15 cellular contexts compared by ENCODE assay signal in genomic region chr1:152745289-152745704, GRCh38. TPM values are rescaled to one million over a fixed set of nuclear protein-coding genes. Genes with fewer than 3 reads are reported as not detected.
A peak's percentile ranks its signal among the peaks of the same experiment; 100 is the strongest.
DNase-seq lines count a peak whose midpoint lies in the region; ATAC-seq and TF ChIP-seq lines count a peak whose summit lies in the region.
"Had no signal": no experiment of that assay in that cellular context is flagged by ENCODE, and none has a peak within 500 bp of the region (broad histone marks: within the 10 kb centered on the region; RNA-seq: fewer than 3 reads in every experiment).

No MANE protein-coding gene starts in this region.

- H3K27me3 ChIP-seq in GM23248 (replicated peaks; ENCODE audit: insufficient read depth) (no peaks in the 10 kb centered on the region), uterus (no peaks in the 10 kb centered on the region)
- H3K27me3 ChIP-seq in CD4-positive, alpha-beta T cell (ENCODE audit: control insufficient read depth, insufficient read depth, low read length) = peaks cover 6% of the 10 kb centered on the region
- H3K27me3 ChIP-seq: cardiac muscle cell, esophagus muscularis mucosa, upper lobe of left lung had no signal

- no peak for TF ChIP-seq POLR2A in uterus (IDR thresholded peaks at IDR 0.05)

- no peak for ATAC-seq in CD4-positive, alpha-beta T cell (ENCODE audit: poor library complexity)

- TF ChIP-seq CTCF in astrocyte of the spinal cord (IDR thresholded peaks at IDR 0.05; ENCODE audit: low read depth, low read length) (no peak), uterus (IDR thresholded peaks at IDR 0.05) (no peak)
- no peak for TF ChIP-seq CTCF in CD4-positive, alpha-beta T cell (IDR thresholded peaks at IDR 0.05)

- in situ Hi-C loops in GM23248 (cut with MboI) (no loop called here), astrocyte of the spinal cord (cut with HindIII; ENCODE audit: low sequenced_read_pairs) (no loop called here)

- H3K27me3 Mint-ChIP-seq in activated T-cell treated with anti-CD3 and anti-CD28 coated beads, Interleukin-2, amount 50 U/mL, for 24 hours = peaks cover 41% of the 10 kb centered on the region
- H3K27me3 Mint-ChIP-seq in CD4-positive, alpha-beta T cell = peaks cover 51% of the 10 kb centered on the region

- H3K36me3 ChIP-seq in GM23248 (ENCODE audit: low read depth) = no peaks in the 10 kb centered on the region
- H3K36me3 ChIP-seq in uterus = no peaks in the 10 kb centered on the region
- H3K36me3 ChIP-seq: cardiac muscle cell, esophagus muscularis mucosa, upper lobe of left lung had no signal

- WGBS in GM23248 (ENCODE audit: low coverage in 1 of 2, low lambda C conversion rate in 2 of 2, missing lambda C conversion rate in 2 of 2), 2 experiments = 41 to 49% methylated on average over 4 of the region's 4 CpGs

- peak overlapping the region; percentile 83 for H3K27ac ChIP-seq in GM23248
- H3K27ac ChIP-seq in uterus = no peak overlapping the region
- H3K27ac ChIP-seq in CD4-positive, alpha-beta T cell (ENCODE audit: low read depth, low read length) = no peak overlapping the region
- H3K27ac ChIP-seq: cardiac muscle cell, esophagus muscularis mucosa, SK-N-MC, upper lobe of left lung had no signal

- H3K4me2 ChIP-seq in GM23248 (ENCODE audit: unreplicated experiment) = peak overlapping the region; percentile 5

- H3K4me3 Mint-ChIP-seq in activated T-cell treated with anti-CD3 and anti-CD28 coated beads, Interleukin-2, amount 50 U/mL, for 24 hours = no peak overlapping the region
- H3K4me3 Mint-ChIP-seq in CD4-positive, alpha-beta T cell = no peak overlapping the region
- H3K4me3 Mint-ChIP-seq: activated CD4-positive, alpha-beta T cell treated with anti-CD3 and anti-CD28 coated beads, Interleukin-2, amount 10 ng/mL, durations not matched to agents 7 days and 5 days had no signal

- H3K4me3 ChIP-seq in GM23248 (no peak overlapping the region), astrocyte of the spinal cord (ENCODE audit: low read depth, low read length) (no peak overlapping the region), uterus (no peak overlapping the region)
- H3K4me3 ChIP-seq: cardiac muscle cell, esophagus muscularis mucosa, SK-N-MC, upper lobe of left lung had no signal

- no peaks in the 10 kb centered on the region for H4K20me1 ChIP-seq in GM23248 (ENCODE audit: insufficient read depth)

- H3K4me1 ChIP-seq in GM23248 (ENCODE audit: insufficient read depth) (peaks cover 75% of the 10 kb centered on the region), uterus (no peaks in the 10 kb centered on the region)
- H3K4me1 ChIP-seq: esophagus muscularis mucosa, upper lobe of left lung had no signal

- intact Hi-C loops in uterus (cut with DNase I; ENCODE audit: low total_unique reads) = no loop called here
- intact Hi-C loops in CD4-positive, alpha-beta T cell (cut with DNase I, micrococcal nuclease) = no loop called here

- no peak overlapping the region for H3K27ac Mint-ChIP-seq in activated T-cell treated with anti-CD3 and anti-CD28 coated beads, Interleukin-2, amount 50 U/mL, for 24 hours
- no peak overlapping the region for H3K27ac Mint-ChIP-seq in CD4-positive, alpha-beta T cell
- H3K27ac Mint-ChIP-seq: activated CD4-positive, alpha-beta T cell treated with anti-CD3 and anti-CD28 coated beads, Interleukin-2, amount 10 ng/mL, durations not matched to agents 7 days and 5 days had no signal

- H3K9me3 Mint-ChIP-seq in activated T-cell treated with anti-CD3 and anti-CD28 coated beads, Interleukin-2, amount 50 U/mL, for 24 hours = no peaks in the 10 kb centered on the region
- no peaks in the 10 kb centered on the region for H3K9me3 Mint-ChIP-seq in CD4-positive, alpha-beta T cell
- H3K9me3 Mint-ChIP-seq: activated CD4-positive, alpha-beta T cell treated with anti-CD3 and anti-CD28 coated beads, Interleukin-2, amount 10 ng/mL, durations not matched to agents 7 days and 5 days had no signal

- H3F3A ChIP-seq in GM23248 (ENCODE audit: insufficient read depth) = peaks cover 45% of the 10 kb centered on the region

- peak; percentile 33 for DNase-seq in A172 (ENCODE audit: low spot score)
- DNase-seq in GM23248 = peak; percentile 82
- DNase-seq in NCI-H1417 (lab: John Stamatoyannopoulos, UW) = peak in 2 of 3 experiments; percentile 64 to 84
- peak; percentile 24 for DNase-seq in astrocyte of the spinal cord (ENCODE audit: low read depth, low spot score)
- DNase-seq in activated T-cell treated with anti-CD3 and anti-CD28 coated beads, Interleukin-2, amount 50 U/mL, for 24 hours = no peak
- no peak for DNase-seq in uterus
- DNase-seq in AG20443 (ENCODE audit: low spot score) = no peak
- no peak for DNase-seq in CD4-positive, alpha-beta T cell
- DNase-seq: activated CD4-positive, alpha-beta T cell treated with anti-CD3 and anti-CD28 coated beads, Interleukin-2, amount 10 ng/mL, durations not matched to agents 7 days and 5 days; activated effector memory CD4-positive, alpha-beta T cell treated with Interleukin-2 at 50 U/mL for 16 hours; C1 segment of cervical spinal cord; upper lobe of left lung had no signal

- CTCF ChIA-PET in CD4-positive, alpha-beta T cell (lab: Charles Lee) = interaction anchor here (0.6 kb wide), 1 partner anchor 11 kb away, joined by 3 read pairs; no protein-coding TSS in a partner anchor

- H3K9ac ChIP-seq in GM23248 = no peak overlapping the region

- no peaks in the 10 kb centered on the region for H3K9me3 ChIP-seq in GM23248 (ENCODE audit: low read depth)
- H3K9me3 ChIP-seq in uterus = no peaks in the 10 kb centered on the region
- H3K9me3 ChIP-seq in CD4-positive, alpha-beta T cell (ENCODE audit: control insufficient read depth, low read length) = no peaks in the 10 kb centered on the region
- H3K9me3 ChIP-seq: esophagus muscularis mucosa, upper lobe of left lung had no signal

- H3K79me2 ChIP-seq in GM23248 (ENCODE audit: insufficient read depth) = no peaks in the 10 kb centered on the region

- H2AFZ ChIP-seq in GM23248 = peak overlapping the region; percentile 13; the same call in 1 of the 2 replicates

- H3K9me2 ChIP-seq in GM23248 (ENCODE audit: insufficient read depth) = no peaks in the 10 kb centered on the region; the same call in 1 of the 2 replicates

- H3K4me1 Mint-ChIP-seq in activated T-cell treated with anti-CD3 and anti-CD28 coated beads, Interleukin-2, amount 50 U/mL, for 24 hours (ENCODE audit: low read depth) = no peaks in the 10 kb centered on the region
- H3K4me1 Mint-ChIP-seq in CD4-positive, alpha-beta T cell (ENCODE audit: low read depth) = no peaks in the 10 kb centered on the region
- H3K4me1 Mint-ChIP-seq: activated CD4-positive, alpha-beta T cell treated with anti-CD3 and anti-CD28 coated beads, Interleukin-2, amount 10 ng/mL, durations not matched to agents 7 days and 5 days had no signal

- H3K36me3 Mint-ChIP-seq in activated T-cell treated with anti-CD3 and anti-CD28 coated beads, Interleukin-2, amount 50 U/mL, for 24 hours (ENCODE audit: low read depth) = no peaks in the 10 kb centered on the region
- no peaks in the 10 kb centered on the region for H3K36me3 Mint-ChIP-seq in CD4-positive, alpha-beta T cell (ENCODE audit: low read depth)

- POLR2A ChIA-PET in CD4-positive, alpha-beta T cell (lab: Charles Lee) = no interaction called here

RNA-seq across cellular contexts. Expression of gene KPRP, which starts 12.5 kb away (rescaled TPM):
- not detected in 2 replicates for total RNA-seq in A172 (2014; rRNA removed; shearing (Covaris generic))
- total RNA-seq in GM23248 (2014; rRNA removed; shearing (Covaris generic)) = under 0.01 and 0.22 TPM in 2 replicates
- 9.9 and 10.4 TPM in 2 replicates for polyA plus RNA-seq in GM23248 (2016; fragmentation: Nextera tagmentation; extraction: Ambion mirVana)
- total RNA-seq in uterus = not detected
- not detected for total RNA-seq in CD4-positive, alpha-beta T cell
- total RNA-seq: activated CD4-positive, alpha-beta T cell treated with anti-CD3 and anti-CD28 coated beads, Interleukin-2, amount 10 ng/mL, durations not matched to agents 7 days and 5 days; cardiac muscle cell; esophagus muscularis mucosa; upper lobe of left lung had no signal
- polyA plus RNA-seq: cardiac muscle cell had no signal

RNA-seq across cellular contexts. Expression of gene LCE1F, which starts 29.6 kb away (rescaled TPM):
- total RNA-seq in A172 (2014; rRNA removed; shearing (Covaris generic)) = not detected in 2 replicates
- not detected in 2 replicates for total RNA-seq in GM23248 (2014; rRNA removed; shearing (Covaris generic))
- 1.1 and 1.8 TPM in 2 replicates for polyA plus RNA-seq in GM23248 (2016; fragmentation: Nextera tagmentation; extraction: Ambion mirVana)
- not detected for total RNA-seq in uterus
- total RNA-seq in CD4-positive, alpha-beta T cell = not detected
- total RNA-seq: activated CD4-positive, alpha-beta T cell treated with anti-CD3 and anti-CD28 coated beads, Interleukin-2, amount 10 ng/mL, durations not matched to agents 7 days and 5 days; cardiac muscle cell; esophagus muscularis mucosa; upper lobe of left lung had no signal
- polyA plus RNA-seq: cardiac muscle cell had no signal

RNA-seq across cellular contexts. Expression of gene LCE4A, which starts 37.3 kb away (rescaled TPM):
- not detected in 2 replicates for total RNA-seq in A172 (2014; rRNA removed; shearing (Covaris generic))
- total RNA-seq in GM23248 (2014; rRNA removed; shearing (Covaris generic)) = not detected in 2 replicates
- polyA plus RNA-seq in GM23248 (2016; fragmentation: Nextera tagmentation; extraction: Ambion mirVana) = 0.39 and 0.51 TPM in 2 replicates
- not detected for total RNA-seq in uterus
- total RNA-seq in CD4-positive, alpha-beta T cell = not detected
- total RNA-seq: activated CD4-positive, alpha-beta T cell treated with anti-CD3 and anti-CD28 coated beads, Interleukin-2, amount 10 ng/mL, durations not matched to agents 7 days and 5 days; cardiac muscle cell; esophagus muscularis mucosa; upper lobe of left lung had no signal
- polyA plus RNA-seq: cardiac muscle cell had no signal

RNA-seq across cellular contexts. Expression of gene LCE1E, which starts 40.8 kb away (rescaled TPM):
- total RNA-seq in A172 (2014; rRNA removed; shearing (Covaris generic)) = not detected in 2 replicates
- not detected in 2 replicates for total RNA-seq in GM23248 (2014; rRNA removed; shearing (Covaris generic))
- polyA plus RNA-seq in GM23248 (2016; fragmentation: Nextera tagmentation; extraction: Ambion mirVana) = not detected in 2 replicates
- not detected for total RNA-seq in uterus
- total RNA-seq in CD4-positive, alpha-beta T cell = not detected
- total RNA-seq: activated CD4-positive, alpha-beta T cell treated with anti-CD3 and anti-CD28 coated beads, Interleukin-2, amount 10 ng/mL, durations not matched to agents 7 days and 5 days; cardiac muscle cell; esophagus muscularis mucosa; upper lobe of left lung had no signal
- polyA plus RNA-seq: cardiac muscle cell had no signal

RNA-seq across cellular contexts. Expression of gene LCE2A, which starts 47.2 kb away (rescaled TPM):
- total RNA-seq in A172 (2014; rRNA removed; shearing (Covaris generic)) = not detected in 2 replicates
- 9.9 and 12.1 TPM in 2 replicates for total RNA-seq in GM23248 (2014; rRNA removed; shearing (Covaris generic))
- 11.1 and 12.4 TPM in 2 replicates for polyA plus RNA-seq in GM23248 (2016; fragmentation: Nextera tagmentation; extraction: Ambion mirVana)
- total RNA-seq in uterus = not detected
- total RNA-seq in CD4-positive, alpha-beta T cell = not detected
- total RNA-seq: activated CD4-positive, alpha-beta T cell treated with anti-CD3 and anti-CD28 coated beads, Interleukin-2, amount 10 ng/mL, durations not matched to agents 7 days and 5 days; cardiac muscle cell; esophagus muscularis mucosa; upper lobe of left lung had no signal
- polyA plus RNA-seq: cardiac muscle cell had no signal

Comparison
In these comparisons a context has a peak if more than half of its experiments do, and no peak if none do; other contexts are left out.
1. DNase-seq: peak in A172 (single experiment), GM23248 (single experiment), NCI-H1417 (2 of 3) and astrocyte of the spinal cord (single experiment); none in activated T-cell treated with anti-CD3 and anti-CD28 coated beads, Interleukin-2, amount 50 U/mL, for 24 hours (single experiment), uterus (0 of 2), AG20443 (single experiment) and CD4-positive, alpha-beta T cell (0 of 10).